In genomic region chr12:27653661-27654060, GRCh38 we compare ENCODE assay signal across 14 cellular contexts.
"Had no signal": no experiment of that assay in that cellular context is flagged by ENCODE, and none has a peak within 500 bp of the region (broad histone marks: within the 10 kb centered on the region; RNA-seq: fewer than 3 reads in every experiment).

No MANE protein-coding gene starts in this region.

- DNase-seq: activated effector memory CD4-positive, alpha-beta T cell treated with Interleukin-2 at 50 U/mL for 16 hours; activated T-cell treated with anti-CD3 and anti-CD28 coated beads, Interleukin-2, amount 50 U/mL, for 1 hour; aorta; glutamatergic neuron; immature natural killer cell; lower lobe of right lung; midbrain; retina; stimulated activated CD4-positive, alpha-beta T cell treated with anti-CD3 and anti-CD28 coated beads, Interleukin-4, amount 100 ng/mL, for 1 hour; upper lobe of right lung had no signal

- H3K4me3 ChIP-seq: lower lobe of right lung, upper lobe of right lung had no signal

- H3K9me3 Mint-ChIP-seq: immature natural killer cell; stimulated activated naive CD8-positive, alpha-beta T cell treated with anti-CD3 and anti-CD28 coated beads, Interleukin-15, Interleukin-2, amounts not matched to agents 100 ng/mL and 50 ng/mL, for 24 hours had no signal

- H3K27me3 ChIP-seq: upper lobe of right lung had no signal

- H3K27ac ChIP-seq: lower lobe of right lung, upper lobe of right lung, VCaP had no signal

- H3K27me3 Mint-ChIP-seq: stimulated activated naive CD8-positive, alpha-beta T cell treated with anti-CD3 and anti-CD28 coated beads, Interleukin-15, Interleukin-2, amounts not matched to agents 100 ng/mL and 50 ng/mL, for 24 hours had no signal

- H3K27ac Mint-ChIP-seq: activated naive CD8-positive, alpha-beta T cell; stimulated activated naive CD8-positive, alpha-beta T cell treated with anti-CD3 and anti-CD28 coated beads, Interleukin-15, Interleukin-2, amounts not matched to agents 100 ng/mL and 50 ng/mL, for 24 hours had no signal

- ATAC-seq: esophagus mucosa, lower lobe of right lung, upper lobe of right lung had no signal

- H3K4me1 ChIP-seq: lower lobe of right lung, upper lobe of right lung had no signal

- H3K4me3 Mint-ChIP-seq: activated naive CD8-positive, alpha-beta T cell; immature natural killer cell; stimulated activated naive CD8-positive, alpha-beta T cell treated with anti-CD3 and anti-CD28 coated beads, Interleukin-15, Interleukin-2, amounts not matched to agents 100 ng/mL and 50 ng/mL, for 24 hours had no signal

- H3K9me3 ChIP-seq: lower lobe of right lung, upper lobe of right lung had no signal

- H3K36me3 Mint-ChIP-seq: immature natural killer cell had no signal
